8 cellular contexts compared by ENCODE assay signal in the genomic region with DNA sequence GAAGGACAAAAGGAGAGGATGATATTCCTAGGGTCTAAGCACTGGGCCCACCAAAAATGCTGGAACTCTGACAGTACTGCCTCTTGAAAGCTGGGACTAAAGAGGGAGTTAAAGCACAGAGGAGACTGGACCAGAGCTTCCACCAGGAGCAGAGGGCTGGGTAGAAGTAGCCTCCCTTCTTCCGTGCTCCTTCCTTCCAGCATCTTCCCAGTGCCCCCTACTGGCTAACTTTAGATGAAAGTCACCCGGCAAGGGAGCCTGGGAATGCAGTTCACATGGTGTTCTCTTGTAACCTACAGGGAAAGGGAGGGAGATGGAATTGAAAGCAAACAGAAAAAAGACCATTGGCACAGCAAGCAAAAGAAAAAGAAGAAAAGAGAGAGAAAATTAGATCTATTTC.
DNase-seq lines count a peak whose midpoint lies in the region; ATAC-seq and TF ChIP-seq lines count a peak whose summit lies in the region.

No MANE protein-coding gene starts in this region.

- H3K27ac ChIP-seq in left ventricle myocardium inferior (replicated peaks): no peak overlapping the region
- H3K27ac ChIP-seq in thyroid gland: no peak overlapping the region

- H3K4me3 ChIP-seq in left ventricle myocardium inferior: no peak overlapping the region
- H3K4me3 ChIP-seq in thyroid gland (replicated peaks in 1 of 3): no peak overlapping the region

- H3K4me1 ChIP-seq in left ventricle myocardium inferior (peaks cover 3% of the 10 kb centered on the region), thyroid gland (peaks cover 0 to 5% of the 10 kb centered on the region in 2 donors)

- intact Hi-C loops in left ventricle myocardium inferior (cut with micrococcal nuclease): no loop called here
- intact Hi-C loops in thyroid gland (cut with DNase I): no loop called here

- WGBS in thyroid gland, 2 donors: 43 to 53% methylated on average over 2 of the region's 2 CpGs

- H3K9me3 ChIP-seq in left ventricle myocardium inferior (replicated peaks) (no peaks in the 10 kb centered on the region), thyroid gland (no peaks in the 10 kb centered on the region)

- DNase-seq in D341Med (ENCODE audit: low spot score) (peak; percentile 76), GM19238 (ENCODE audit: insufficient read length, low spot score) (peak; percentile 1), HuH-7 (ENCODE audit: low spot score) (peak; percentile 48), UCSD-AML1 (lab: John Stamatoyannopoulos, UW; ENCODE audit: unreplicated experiment) (peak; percentile 25), left ventricle myocardium inferior (no peak), thyroid gland (peak; percentile 9 to 25)

- no peak for TF ChIP-seq POLR2A in thyroid gland (IDR thresholded peaks at IDR 0.05)

- ATAC-seq in HG03135 (IDR thresholded peaks at IDR 0.05; ENCODE audit: unreplicated experiment): no peak
- ATAC-seq in GM19452 (IDR thresholded peaks at IDR 0.05; ENCODE audit: unreplicated experiment): no peak

- no peaks in the 10 kb centered on the region for H3K27me3 ChIP-seq in left ventricle myocardium inferior (ENCODE audit: low read depth)
- H3K27me3 ChIP-seq in thyroid gland: no peaks in the 10 kb centered on the region

- TF ChIP-seq CTCF in left ventricle myocardium inferior (IDR thresholded peaks at IDR 0.05; ENCODE audit: borderline replicate concordance): peak; percentile 71
- peak in 3 of 6 experiments; percentile 31 to 51 (median 43) for TF ChIP-seq CTCF in thyroid gland (IDR thresholded peaks at IDR 0.05)

- no peaks in the 10 kb centered on the region for H3K36me3 ChIP-seq in left ventricle myocardium inferior
- H3K36me3 ChIP-seq in thyroid gland: no peaks in the 10 kb centered on the region
